Comparison of ENCODE assay signal across 1 cellular context in genomic region chr11:1890856-1891830, GRCh38.
TF ChIP-seq lines count a peak whose summit lies in the region.

No MANE protein-coding gene starts in this region.

TF ChIP-seq in GM12878, 131 proteins besides CTCF, POLR2A, EP300 and RAD21:
- TF ChIP-seq BMI1 (IDR thresholded peaks at IDR 0.05; ENCODE audit: borderline replicate concordance) (no peak), EZH2 (IDR thresholded peaks at IDR 0.05; ENCODE audit: borderline replicate concordance, control insufficient read depth, low read depth, low read length) (no peak), BHLHE40 (IDR thresholded peaks at IDR 0.05; ENCODE audit: borderline replicate concordance in 1 of 2, low read depth in 2 of 2, low read length in 1 of 2) (0 out of 4 replicates have a peak, but pooled peaks of 1 of the 2 experiments have one; percentile 6), FOXK2 (IDR thresholded peaks at IDR 0.05) (no peak), SMARCA5 (IDR thresholded peaks at IDR 0.05) (no peak), PBX3 (IDR thresholded peaks at IDR 0.05; ENCODE audit: insufficient replicate concordance, low read depth, low read length) (no peak), ZNF207 (IDR thresholded peaks at IDR 0.05; ENCODE audit: borderline replicate concordance) (no peak), FOXM1 (IDR thresholded peaks at IDR 0.05; ENCODE audit: low read depth, low read length) (no peak), POLR2AphosphoS2 (IDR thresholded peaks at IDR 0.05; ENCODE audit: low read depth, low read length) (0 out of 2 replicates have a peak, but pooled peaks have one; percentile 23), ZBED1 (IDR thresholded peaks at IDR 0.05; ENCODE audit: borderline replicate concordance) (no peak), SMAD5 (IDR thresholded peaks at IDR 0.05; ENCODE audit: low read depth) (no peak), ZNF592 (IDR thresholded peaks at IDR 0.05) (no peak), CEBPB (IDR thresholded peaks at IDR 0.05; ENCODE audit: borderline replicate concordance in 1 of 2, low read depth in 2 of 2, low read length in 2 of 2) (no peak), MLLT1 (IDR thresholded peaks at IDR 0.05) (no peak), BCL11A (IDR thresholded peaks at IDR 0.05; ENCODE audit: low read depth, low read length) (no peak)
